Comparison of ENCODE assay signal across 8 cellular contexts in the genomic region with DNA sequence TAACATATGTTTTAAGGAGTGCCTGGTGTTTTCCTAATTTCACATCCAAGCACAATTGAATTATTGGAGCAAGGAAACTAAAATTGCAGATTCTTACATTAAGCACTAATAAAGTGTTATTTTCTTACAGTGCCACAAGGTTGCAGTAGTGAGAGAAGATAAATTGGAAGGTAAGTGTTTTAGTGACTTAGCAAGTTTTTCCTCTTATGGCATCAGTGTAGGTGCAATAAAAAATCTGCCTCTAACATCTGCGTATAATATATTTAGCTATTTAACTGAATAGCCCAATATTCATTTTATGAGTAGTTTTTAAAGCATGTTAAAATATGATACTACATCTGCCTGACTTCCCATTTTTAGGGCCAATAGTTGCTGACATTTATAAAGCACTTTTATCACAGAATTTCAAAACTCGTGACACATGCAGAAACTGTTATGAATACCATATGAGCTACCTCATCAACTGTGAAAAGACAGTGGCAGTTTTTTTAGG. TPM values are rescaled to one million over a fixed set of nuclear protein-coding genes. Genes with fewer than 3 reads are reported as not detected.
DNase-seq lines count a peak whose midpoint lies in the region; ATAC-seq and TF ChIP-seq lines count a peak whose summit lies in the region.

No MANE protein-coding gene starts in this region.

- no peak overlapping the region for H3K4me2 ChIP-seq in mesendoderm (ENCODE audit: low read length)

- H3K23ac ChIP-seq in mesendoderm (ENCODE audit: low read length): no peak overlapping the region

- no peak overlapping the region for H2BK120ac ChIP-seq in mesendoderm (ENCODE audit: low read depth, low read length)

- H2BK15ac ChIP-seq in mesendoderm (replicated peaks; ENCODE audit: low read depth): no peak overlapping the region

- H3K79me2 ChIP-seq in mesendoderm (ENCODE audit: control insufficient read depth, insufficient read depth, low read length): no peaks in the 10 kb centered on the region

- no peak for TF ChIP-seq POLR2A in NB4 (IDR thresholded peaks at IDR 0.05; ENCODE audit: extremely low read depth, insufficient read length)

- no peak overlapping the region for H3K18ac ChIP-seq in mesendoderm (ENCODE audit: low read length)

- no peaks in the 10 kb centered on the region for H3K79me1 ChIP-seq in mesendoderm (ENCODE audit: low read length)

- H3K4me1 ChIP-seq in mesendoderm (ENCODE audit: control insufficient read depth, low read depth, low read length): no peaks in the 10 kb centered on the region

- H4K5ac ChIP-seq in mesendoderm (ENCODE audit: low read length): no peak overlapping the region

- no peak overlapping the region for H4K8ac ChIP-seq in mesendoderm (ENCODE audit: low read depth, low read length)

- no peaks in the 10 kb centered on the region for H3K27me3 ChIP-seq in mesendoderm (ENCODE audit: insufficient read depth, low read length, poor library complexity)
- no peaks in the 10 kb centered on the region for H3K27me3 ChIP-seq in H7 (ENCODE audit: control insufficient read depth, insufficient read depth, low read length)

- no peak overlapping the region for H2BK5ac ChIP-seq in mesendoderm (ENCODE audit: low read length)

- ATAC-seq in HG02973 (IDR thresholded peaks at IDR 0.05; ENCODE audit: unreplicated experiment): no peak

- no peak overlapping the region for H3K56ac ChIP-seq in mesendoderm (ENCODE audit: low read length)

- TF ChIP-seq CTCF in NB4 (IDR thresholded peaks at IDR 0.05; ENCODE audit: low read depth, low read length): peak; percentile 22
- TF ChIP-seq CTCF in choroid plexus epithelial cell (conservative IDR thresholded peaks at IDR 0.05; ENCODE audit: low read depth, low read length): peak; percentile 52

- H3K4me3 ChIP-seq in NB4 (ENCODE audit: low read depth, low read length) (no peak overlapping the region), choroid plexus epithelial cell (ENCODE audit: low read depth, low read length) (no peak overlapping the region), mesendoderm (ENCODE audit: low read length) (no peak overlapping the region), H7 (ENCODE audit: insufficient read depth, low read depth, low read length) (no peak overlapping the region)

- no peak overlapping the region for H3K4ac ChIP-seq in mesendoderm (ENCODE audit: low read depth, low read length)

- no peak overlapping the region for H3K27ac ChIP-seq in mesendoderm (ENCODE audit: low read depth, low read length)

- no peak overlapping the region for H2AK5ac ChIP-seq in mesendoderm (ENCODE audit: low read length)

- no CpG with 5 or more reads among the region's 2 CpGs for WGBS in mesendoderm (ENCODE audit: extremely low coverage, insufficient coverage, low lambda C conversion rate)

- DNase-seq in DMS79 treated with DMSO at 0.1 percent for 48 hours (lab: John Stamatoyannopoulos, UW) (peak; percentile 64), NB4 (ENCODE audit: low read depth) (peak; percentile 53), choroid plexus epithelial cell (ENCODE audit: low read depth) (peak; percentile 89), mesendoderm (peak; percentile 55), D341Med (ENCODE audit: low spot score) (no peak), islet precursor cell (no peak), H7 (no peak)

- H3K36me3 ChIP-seq in mesendoderm (ENCODE audit: control insufficient read depth, insufficient read depth, low read length) (peaks cover 5% of the 10 kb centered on the region), H7 (replicated peaks; ENCODE audit: control insufficient read depth, insufficient read depth, low read length) (peaks cover 5% of the 10 kb centered on the region)

- no peak overlapping the region for H3K9ac ChIP-seq in mesendoderm (ENCODE audit: low read length)

RNA-seq across cellular contexts. Expression of a gene that starts 19.0 kb away (rescaled TPM):
- 25.4 TPM for polyA plus RNA-seq in mesendoderm (2013, experiment 1 of 2)
- polyA plus RNA-seq in mesendoderm (2013, experiment 2 of 2): 24.6 TPM
- total RNA-seq in H7 (2014; rRNA removed; shearing (Covaris generic)): 31.8 and 36.8 TPM in 2 replicates

Comparison
In these comparisons a context has a peak if more than half of its experiments do, and no peak if none do; other contexts are left out.
1. DNase-seq: peak in DMS79 treated with DMSO at 0.1 percent for 48 hours (single experiment), NB4 (single experiment), choroid plexus epithelial cell (single experiment) and mesendoderm (single experiment); none in D341Med (single experiment), islet precursor cell (single experiment) and H7 (single experiment).